In the genomic region with DNA sequence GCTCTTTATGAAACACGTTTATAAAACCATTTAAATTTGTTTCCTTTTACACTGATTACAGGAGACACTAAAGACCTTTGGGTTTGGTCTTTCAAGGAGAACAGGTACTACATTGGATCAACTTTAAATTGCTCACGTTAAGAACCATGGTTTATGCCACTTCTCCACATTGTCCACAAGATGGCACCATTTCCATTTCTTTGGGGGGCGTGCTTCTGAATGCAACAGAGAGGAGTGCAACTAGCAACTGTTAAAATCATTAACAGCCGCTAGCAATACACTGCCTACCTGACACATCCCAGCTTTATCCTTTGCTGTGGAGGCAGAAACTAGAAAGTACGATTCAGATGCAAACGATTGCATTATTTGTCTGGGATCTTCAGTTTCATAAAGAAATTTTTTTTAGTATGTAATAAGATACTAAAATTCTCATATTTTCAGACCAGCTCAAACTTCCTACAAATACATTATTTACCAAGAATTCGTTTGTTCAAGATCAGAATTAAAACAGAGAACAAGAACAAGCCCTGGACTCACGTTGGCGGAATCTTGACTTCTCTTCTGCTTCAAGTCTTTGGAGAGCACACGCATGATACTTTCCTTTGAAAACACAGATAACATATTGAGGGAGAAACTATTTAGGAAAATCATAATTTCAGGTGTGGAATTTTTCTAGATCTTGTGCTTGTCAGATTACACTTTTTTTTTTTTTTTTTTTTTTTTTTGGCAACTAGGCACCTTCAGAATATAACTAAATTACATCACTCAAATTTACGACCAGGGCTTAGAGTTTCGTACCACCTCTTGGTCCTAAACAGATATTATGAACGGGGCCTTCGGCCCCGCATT, we compare ENCODE assay signal across 8 cellular contexts. TPM values are rescaled to one million over a fixed set of nuclear protein-coding genes. Genes with fewer than 3 reads are reported as not detected.
DNase-seq lines count a peak whose midpoint lies in the region; ATAC-seq and TF ChIP-seq lines count a peak whose summit lies in the region.

No MANE protein-coding gene starts in this region.

- POLR2A ChIA-PET in Caco-2 (lab: Charles Lee) = no interaction called here
- POLR2A ChIA-PET in activated CD4-positive, alpha-beta memory T cell treated with anti-CD3 and anti-CD28 coated beads, Interleukin-2, amount 10 ng/mL, durations not matched to agents 7 days and 5 days (lab: Charles Lee) = no interaction called here

- no peak overlapping the region for H3K27ac Mint-ChIP-seq in Caco-2 (ENCODE audit: unreplicated experiment)
- H3K27ac Mint-ChIP-seq in activated CD4-positive, alpha-beta memory T cell treated with anti-CD3 and anti-CD28 coated beads, Interleukin-2, amount 10 ng/mL, durations not matched to agents 7 days and 5 days = no peak overlapping the region
- peak overlapping the region; percentile 82 to 85 for H3K27ac Mint-ChIP-seq in effector memory CD8-positive, alpha-beta T cell
- no peak overlapping the region for H3K27ac Mint-ChIP-seq in mesothelial cell of epicardium

- DNase-seq in Caco-2 (peak; percentile 65 to 75), GM20000 (ENCODE audit: low spot score) (peak; percentile 89), HPDE6-E6E7 (ENCODE audit: extremely low spot score) (peak; percentile 66), NCI-H82 (lab: John Stamatoyannopoulos, UW) (peak; percentile 86), mesothelial cell of epicardium (ENCODE audit: low spot score in 2 of 2, unreplicated experiment in 2 of 2) (peak in 1 of 2 experiments; percentile 59)
- peak; percentile 73 for DNase-seq in activated CD4-positive, alpha-beta memory T cell treated with anti-CD3 and anti-CD28 coated beads, Interleukin-2, amount 10 ng/mL, durations not matched to agents 7 days and 5 days
- peak; percentile 55 to 61 (median 58) for DNase-seq in effector memory CD8-positive, alpha-beta T cell
- peak; percentile 20 to 28 for DNase-seq in stimulated activated CD8-positive, alpha-beta memory T cell treated with anti-CD3 and anti-CD28 coated beads, Interleukin-7, amount 100 ng/mL, for 48 hours (ENCODE audit: extremely low read depth in 1 of 2, low read depth in 1 of 2)

- peaks cover 3% of the 10 kb centered on the region for H3K27me3 ChIP-seq in Caco-2 (replicated peaks; ENCODE audit: control insufficient read depth, insufficient read depth, low read length)

- H3K4me1 Mint-ChIP-seq in Caco-2 (ENCODE audit: low read depth, unreplicated experiment) (peaks cover 8% of the 10 kb centered on the region), mesothelial cell of epicardium (peaks cover 24% of the 10 kb centered on the region)
- peaks cover 35% of the 10 kb centered on the region for H3K4me1 Mint-ChIP-seq in activated CD4-positive, alpha-beta memory T cell treated with anti-CD3 and anti-CD28 coated beads, Interleukin-2, amount 10 ng/mL, durations not matched to agents 7 days and 5 days
- peaks cover 20 to 33% of the 10 kb centered on the region in 2 donors for H3K4me1 Mint-ChIP-seq in effector memory CD8-positive, alpha-beta T cell (ENCODE audit: low read depth in 2 of 2)

- peak overlapping the region; percentile 50 for H3K4me3 ChIP-seq in Caco-2 (ENCODE audit: low read depth, low read length)

- H3K27me3 Mint-ChIP-seq in Caco-2 (ENCODE audit: insufficient read depth, unreplicated experiment) (peaks cover 12% of the 10 kb centered on the region), mesothelial cell of epicardium (ENCODE audit: low read depth) (peaks cover 60% of the 10 kb centered on the region)
- peaks cover 71% of the 10 kb centered on the region for H3K27me3 Mint-ChIP-seq in activated CD4-positive, alpha-beta memory T cell treated with anti-CD3 and anti-CD28 coated beads, Interleukin-2, amount 10 ng/mL, durations not matched to agents 7 days and 5 days
- peaks cover 56 to 72% of the 10 kb centered on the region in 2 donors for H3K27me3 Mint-ChIP-seq in effector memory CD8-positive, alpha-beta T cell

- peaks cover 11% of the 10 kb centered on the region for H3K4me1 ChIP-seq in Caco-2

- peaks cover 6% of the 10 kb centered on the region for H3K36me3 Mint-ChIP-seq in Caco-2 (ENCODE audit: insufficient read depth, unreplicated experiment)
- no peaks in the 10 kb centered on the region for H3K36me3 Mint-ChIP-seq in activated CD4-positive, alpha-beta memory T cell treated with anti-CD3 and anti-CD28 coated beads, Interleukin-2, amount 10 ng/mL, durations not matched to agents 7 days and 5 days (ENCODE audit: low read depth)
- H3K36me3 Mint-ChIP-seq in effector memory CD8-positive, alpha-beta T cell (ENCODE audit: insufficient read depth) = peaks cover 3% of the 10 kb centered on the region
- H3K36me3 Mint-ChIP-seq in mesothelial cell of epicardium = no peaks in the 10 kb centered on the region

- no peaks in the 10 kb centered on the region for H3K36me3 ChIP-seq in Caco-2 (ENCODE audit: control insufficient read depth, insufficient read depth, low read length)

- intact Hi-C loops in Caco-2 (cut with micrococcal nuclease; ENCODE audit: unreplicated experiment) = loop anchor here (1.0 to 10.0 kb wide), 5 partner anchors 54 to 519 kb away; a partner anchor contains a TSS

- TF ChIP-seq CTCF in Caco-2 (IDR thresholded peaks at IDR 0.05; ENCODE audit: insufficient read depth in 1 of 2, low read depth in 1 of 2, low read length in 1 of 2, severe bottlenecking in 1 of 2, unreplicated experiment in 1 of 2) = peak; percentile 73 to 74
- TF ChIP-seq CTCF in GM20000 (IDR thresholded peaks at IDR 0.05; ENCODE audit: extremely low read depth, missing control alignments) = peak; percentile 72
- TF ChIP-seq CTCF in mesothelial cell of epicardium (IDR thresholded peaks at IDR 0.05; ENCODE audit: unreplicated experiment) = peak; percentile 75

- H3K9me3 ChIP-seq in Caco-2 = no peaks in the 10 kb centered on the region

- no TSS peak for BruUV-seq in Caco-2 (replicated peaks; lab: Mats Ljungman, UMichigan)

- peak; percentile 65 for ATAC-seq in effector memory CD8-positive, alpha-beta T cell (replicated peaks)

- no peaks in the 10 kb centered on the region for H3K9me3 Mint-ChIP-seq in Caco-2 (ENCODE audit: unreplicated experiment)
- H3K9me3 Mint-ChIP-seq in activated CD4-positive, alpha-beta memory T cell treated with anti-CD3 and anti-CD28 coated beads, Interleukin-2, amount 10 ng/mL, durations not matched to agents 7 days and 5 days = no peaks in the 10 kb centered on the region
- no peaks in the 10 kb centered on the region for H3K9me3 Mint-ChIP-seq in effector memory CD8-positive, alpha-beta T cell
- no peaks in the 10 kb centered on the region for H3K9me3 Mint-ChIP-seq in mesothelial cell of epicardium

- H3K4me3 Mint-ChIP-seq in Caco-2 (ENCODE audit: unreplicated experiment) (peak overlapping the region; percentile 89), mesothelial cell of epicardium (peak overlapping the region; percentile 74)
- peak overlapping the region; percentile 77 for H3K4me3 Mint-ChIP-seq in activated CD4-positive, alpha-beta memory T cell treated with anti-CD3 and anti-CD28 coated beads, Interleukin-2, amount 10 ng/mL, durations not matched to agents 7 days and 5 days
- H3K4me3 Mint-ChIP-seq in effector memory CD8-positive, alpha-beta T cell = peak overlapping the region; percentile 86 to 88

- CTCF ChIA-PET in Caco-2 (lab: Charles Lee) = interaction anchor here (0.6 to 1.5 kb wide), 2 partner anchors 61 to 1798 kb away, joined by 4 to 5 read pairs; no protein-coding TSS in a partner anchor
- CTCF ChIA-PET in activated CD4-positive, alpha-beta memory T cell treated with anti-CD3 and anti-CD28 coated beads, Interleukin-2, amount 10 ng/mL, durations not matched to agents 7 days and 5 days (lab: Charles Lee) = interaction anchor here (0.6 to 2.6 kb wide), 16 partner anchors 9 to 1179 kb away, joined by 3 to 15 read pairs (median 4); a partner anchor contains a TSS

RNA-seq across cellular contexts. Expression of a gene that starts 0.7 kb away (rescaled TPM):
- total RNA-seq in Caco-2 (2022) (not detected in 2 replicates), mesothelial cell of epicardium (0.09 to 0.16 TPM in 2 of 3 replicates, not detected in the other)
- total RNA-seq in activated CD4-positive, alpha-beta memory T cell treated with anti-CD3 and anti-CD28 coated beads, Interleukin-2, amount 10 ng/mL, durations not matched to agents 7 days and 5 days = under 1 TPM; 0.13 to 0.18 TPM

RNA-seq across cellular contexts. Expression of a gene that starts 12.3 kb away (rescaled TPM):
- total RNA-seq in Caco-2 (2022) (18.8 and 18.9 TPM in 2 replicates), mesothelial cell of epicardium (86.4 to 90.3 TPM (median 86.8 TPM) in 3 replicates)
- total RNA-seq in activated CD4-positive, alpha-beta memory T cell treated with anti-CD3 and anti-CD28 coated beads, Interleukin-2, amount 10 ng/mL, durations not matched to agents 7 days and 5 days = not detected

RNA-seq across cellular contexts. Expression of a gene that starts 54.8 kb away (rescaled TPM):
- 1.9 and 2.0 TPM in 2 replicates for total RNA-seq in Caco-2 (2022)
- total RNA-seq in activated CD4-positive, alpha-beta memory T cell treated with anti-CD3 and anti-CD28 coated beads, Interleukin-2, amount 10 ng/mL, durations not matched to agents 7 days and 5 days = not detected
- not detected in 3 replicates for total RNA-seq in mesothelial cell of epicardium

Comparison
In these comparisons a context has a peak if more than half of its experiments do, and no peak if none do; other contexts are left out.
1. H3K27ac Mint-ChIP-seq: peak in effector memory CD8-positive, alpha-beta T cell (2 of 2); none in Caco-2 (single experiment), activated CD4-positive, alpha-beta memory T cell treated with anti-CD3 and anti-CD28 coated beads, Interleukin-2, amount 10 ng/mL, durations not matched to agents 7 days and 5 days (single experiment) and mesothelial cell of epicardium (single experiment).
2. RNA of a gene that starts 12.3 kb away (total RNA-seq): 86.4 to 90.3 TPM in mesothelial cell of epicardium and 18.8 to 18.9 TPM in Caco-2; not detected in activated CD4-positive, alpha-beta memory T cell treated with anti-CD3 and anti-CD28 coated beads, Interleukin-2, amount 10 ng/mL, durations not matched to agents 7 days and 5 days; every median in the first group is over 10 times any median in the second.
3. Peak in every context shown above with its lines, with median percentiles within 50 percentile points of each other: H3K4me3 Mint-ChIP-seq and CTCF ChIP-seq.